19 cellular contexts compared by ENCODE assay signal in genomic region chr5:95643152-95643551, GRCh38. TPM values are rescaled to one million over a fixed set of nuclear protein-coding genes. Genes with fewer than 3 reads are reported as not detected.
DNase-seq lines count a peak whose midpoint lies in the region; ATAC-seq, FAIRE-seq and TF ChIP-seq lines count a peak whose summit lies in the region.
"Had no signal": no experiment of that assay in that cellular context is flagged by ENCODE, and none has a peak within 500 bp of the region (broad histone marks: within the 10 kb centered on the region; RNA-seq: fewer than 3 reads in every experiment).

No MANE protein-coding gene starts in this region.

- H3K9me3 Mint-ChIP-seq in T-helper 2 cell treated with Interferon-gamma antibody and Interleukin-4, amounts not matched to agents 5 μg/mL and 100 μg/mL, for 36 hours, result no peaks in the 10 kb centered on the region
- H3K9me3 Mint-ChIP-seq: CD4-positive, alpha-beta T cell; GM23338 had no signal

- no peaks in the 10 kb centered on the region for H3K9me1 ChIP-seq in IMR-90 (ENCODE audit: insufficient read depth, low read length)

- peak overlapping the region; percentile 40; the same call in 1 of the 2 replicates for H3K4ac ChIP-seq in IMR-90 (ENCODE audit: low read depth, low read length)

- BruUV-seq in IMR-90 (replicated peaks; lab: Mats Ljungman, UMichigan) (no TSS peak), HepG2 (replicated peaks; lab: Mats Ljungman, UMichigan) (no TSS peak)

- H2AFZ ChIP-seq in IMR-90 (replicated peaks; ENCODE audit: low read length, poor library complexity) (peak overlapping the region; percentile 63), HepG2 (ENCODE audit: low read length) (no peak overlapping the region)

- in situ Hi-C loops in IMR-90 (cut with MboI; ENCODE audit: low sequenced_read_pairs), result loop anchor here (25.0 kb wide), 1 partner anchor 669 kb away; no protein-coding TSS in a partner anchor
- in situ Hi-C loops in HepG2 (cut with HindIII; ENCODE audit: extremely low pct_ligation_motif_present, low pct_unique_long_range_greater_than_20kb), result loop anchor here (5.0 to 25.0 kb wide), 2 partner anchors 199 to 694 kb away; no protein-coding TSS in a partner anchor

- H3K79me2 ChIP-seq in HepG2 (ENCODE audit: insufficient read depth, low read length), result no peaks in the 10 kb centered on the region

- no peaks in the 10 kb centered on the region for H3K79me1 ChIP-seq in IMR-90 (ENCODE audit: low read depth in 1 of 2, low read length in 2 of 2)

- H3K36me3 ChIP-seq in IMR-90 (ENCODE audit: control insufficient read depth, insufficient read depth, low read length), result no peaks in the 10 kb centered on the region
- H3K36me3 ChIP-seq in HepG2 (replicated peaks in 1 of 2; ENCODE audit: control insufficient read depth in 1 of 2, insufficient read depth in 2 of 2, low read length in 2 of 2), result no peaks in the 10 kb centered on the region
- no peaks in the 10 kb centered on the region for H3K36me3 ChIP-seq in stomach
- H3K36me3 ChIP-seq: BLaER1 treated with 17β-estradiol and CSF1 and Interleukin-3, amounts not matched to agents 10 nM and 100 nM had no signal

- H3K4me2 ChIP-seq in IMR-90 (ENCODE audit: low read depth, low read length), result no peak overlapping the region
- 0 out of 2 replicates have a peak overlapping the region, but pooled peaks have one; percentile 16 for H3K4me2 ChIP-seq in HepG2 (ENCODE audit: low read depth, low read length)
- H3K4me2 ChIP-seq: GM23338 had no signal

- no peak overlapping the region for H3K56ac ChIP-seq in IMR-90 (ENCODE audit: extremely low read depth, insufficient read depth, low read length)

- no peak overlapping the region for H2BK20ac ChIP-seq in IMR-90 (ENCODE audit: low read depth, low read length)

- no peak overlapping the region for H3K18ac ChIP-seq in IMR-90 (ENCODE audit: low read depth, low read length)

- POLR2A ChIA-PET in IMR-90 (lab: Charles Lee; ENCODE audit: unreplicated experiment), result no interaction called here
- POLR2A ChIA-PET in HepG2 (lab: Yijun Ruan, JAX), result no interaction called here

- H4K20me1 ChIP-seq in IMR-90 (ENCODE audit: insufficient read depth, low read length), result no peaks in the 10 kb centered on the region
- no peaks in the 10 kb centered on the region for H4K20me1 ChIP-seq in HepG2 (ENCODE audit: insufficient read depth, low read length)
- H4K20me1 ChIP-seq: BLaER1 treated with 17β-estradiol and CSF1 and Interleukin-3, amounts not matched to agents 10 nM and 100 nM had no signal

- no peak for TF ChIP-seq RAD21 in IMR-90 (IDR thresholded peaks at IDR 0.05; ENCODE audit: low read length)
- TF ChIP-seq RAD21 in HepG2 (CRISPR knock-in tag; IDR thresholded peaks at IDR 0.05), result no peak

- H3K23ac ChIP-seq in IMR-90 (ENCODE audit: low read depth, low read length), result no peak overlapping the region

- H3K4me3 ChIP-seq in IMR-90 (ENCODE audit: insufficient read depth, low read depth, low read length) (no peak overlapping the region), HepG2 (replicated peaks in 1 of 3; ENCODE audit: insufficient read depth in 1 of 3, low read depth in 2 of 3, low read length in 3 of 3) (no peak overlapping the region), stomach (no peak overlapping the region)
- H3K4me3 ChIP-seq: BLaER1 treated with 17β-estradiol and CSF1 and Interleukin-3, amounts not matched to agents 10 nM and 100 nM; GM23338 had no signal

- TF ChIP-seq EP300 in HepG2 (IDR thresholded peaks at IDR 0.05; ENCODE audit: low read depth in 2 of 2, low read length in 2 of 2) (no peak), HepG2 (CRISPR knock-in tag; IDR thresholded peaks at IDR 0.05; ENCODE audit: borderline replicate concordance) (no peak), stomach (IDR thresholded peaks at IDR 0.05) (no peak)

- 100% methylated on average over 3 of the region's 7 CpGs; no CpG with 5 or more reads in 1 of the 2 experiments for WGBS in IMR-90 (ENCODE audit: extremely low coverage in 2 of 2, insufficient read length in 1 of 2), 2 experiments
- WGBS in HepG2 (ENCODE audit: low lambda C conversion rate), result 44% methylated on average over 7 of the region's 7 CpGs
- WGBS in stomach, 5 donors, result 63 to 80% (median 74%) methylated on average over 7 of the region's 7 CpGs

- no peak overlapping the region for H3K9ac ChIP-seq in IMR-90 (ENCODE audit: low read depth, low read length)
- no peak overlapping the region for H3K9ac ChIP-seq in HepG2 (ENCODE audit: insufficient read depth, low read depth, low read length)

- H2BK120ac ChIP-seq in IMR-90 (ENCODE audit: low read depth, low read length), result peak overlapping the region; percentile 28; the same call in 1 of the 2 replicates

- no peaks in the 10 kb centered on the region for H3K9me3 ChIP-seq in IMR-90 (ENCODE audit: control insufficient read depth, insufficient read depth, low read length)
- H3K9me3 ChIP-seq in HepG2 (ENCODE audit: low read length), result no peaks in the 10 kb centered on the region
- H3K9me3 ChIP-seq in stomach, result no peaks in the 10 kb centered on the region
- H3K9me3 ChIP-seq: BLaER1 treated with 17β-estradiol and CSF1 and Interleukin-3, amounts not matched to agents 10 nM and 100 nM had no signal

- peak overlapping the region; percentile 4 for H3K27ac Mint-ChIP-seq in T-helper 2 cell treated with Interferon-gamma antibody and Interleukin-4, amounts not matched to agents 5 μg/mL and 100 μg/mL, for 36 hours
- H3K27ac Mint-ChIP-seq: GM23338 had no signal

- no peak overlapping the region for H4K5ac ChIP-seq in IMR-90 (ENCODE audit: low read depth, low read length)

- H3K4me1 ChIP-seq in IMR-90 (ENCODE audit: control insufficient read depth, insufficient read depth, low read length) (peaks cover 4% of the 10 kb centered on the region), HepG2 (ENCODE audit: insufficient read depth, low read length) (peaks cover 66% of the 10 kb centered on the region), stomach (peaks cover 17 to 50% (median 31%) of the 10 kb centered on the region in 4 donors)

- TF ChIP-seq CTCF in IMR-90 (conservative IDR thresholded peaks at IDR 0.05; ENCODE audit: low read depth, low read length), result no peak
- TF ChIP-seq CTCF in HepG2 (CRISPR knock-in tag; IDR thresholded peaks at IDR 0.05), result no peak
- no peak for TF ChIP-seq CTCF in stomach (IDR thresholded peaks at IDR 0.05)

- DNase-seq in T-helper 2 cell treated with Interferon-gamma antibody and Interleukin-4, amounts not matched to agents 5 μg/mL and 100 μg/mL, for 36 hours (ENCODE audit: low spot score), result no peak
- no peak for DNase-seq in T-helper 2 cell
- no peak for DNase-seq in IMR-90
- DNase-seq in HepG2 (ENCODE audit: low spot score), result no peak
- DNase-seq in stomach, result no peak
- DNase-seq in head of caudate nucleus, result no peak
- DNase-seq in T-helper 9 cell, result no peak
- DNase-seq: ACHN; CD4-positive, alpha-beta T cell; DMS79 treated with DMSO at 0.1 percent for 48 hours; EL; H7 had no signal

- no peak for TF ChIP-seq POLR2A in IMR-90 (IDR thresholded peaks at IDR 0.05; ENCODE audit: low read depth, low read length)
- TF ChIP-seq POLR2A in HepG2 (IDR thresholded peaks at IDR 0.05; ENCODE audit: insufficient read depth in 1 of 2, low read depth in 2 of 2, low read length in 2 of 2), result no peak
- TF ChIP-seq POLR2A in stomach (IDR thresholded peaks at IDR 0.05), result no peak

- H3K27me3 ChIP-seq in IMR-90 (ENCODE audit: control insufficient read depth, insufficient read depth, low read length) (no peaks in the 10 kb centered on the region; the same call in 1 of the 2 replicates), HepG2 (ENCODE audit: control insufficient read depth in 1 of 2, insufficient read depth in 2 of 2, low read length in 2 of 2) (no peaks in the 10 kb centered on the region; a peak in 1 of 5 replicates), stomach (no peaks in the 10 kb centered on the region)
- H3K27me3 ChIP-seq: BLaER1 treated with 17β-estradiol and CSF1 and Interleukin-3, amounts not matched to agents 10 nM and 100 nM had no signal

- no peak overlapping the region for H3K14ac ChIP-seq in IMR-90 (replicated peaks; ENCODE audit: low read depth, low read length)

- H3K27ac ChIP-seq in IMR-90 (ENCODE audit: insufficient read depth, low read length) (no peak overlapping the region), HepG2 (ENCODE audit: extremely low read length, insufficient read depth, low read length) (no peak overlapping the region), stomach (peak overlapping the region; percentile 16 to 99 (median 96))

- H2AK5ac ChIP-seq in IMR-90 (ENCODE audit: low read depth, low read length), result no peak overlapping the region

- H3K36me3 Mint-ChIP-seq in T-helper 2 cell treated with Interferon-gamma antibody and Interleukin-4, amounts not matched to agents 5 μg/mL and 100 μg/mL, for 36 hours (ENCODE audit: low read depth), result no peaks in the 10 kb centered on the region

- FAIRE-seq in HepG2 (lab: Jason Lieb, UNC), result no peak
- FAIRE-seq: G401.6, GM12891 had no signal

- no peak overlapping the region for H2BK5ac ChIP-seq in IMR-90 (ENCODE audit: low read depth, low read length, poor library complexity, severe bottlenecking)

- H3K4me3 Mint-ChIP-seq in T-helper 2 cell treated with Interferon-gamma antibody and Interleukin-4, amounts not matched to agents 5 μg/mL and 100 μg/mL, for 36 hours, result no peak overlapping the region
- H3K4me3 Mint-ChIP-seq: CD4-positive, alpha-beta T cell; GM23338 had no signal

- H3K27me3 Mint-ChIP-seq in T-helper 2 cell treated with Interferon-gamma antibody and Interleukin-4, amounts not matched to agents 5 μg/mL and 100 μg/mL, for 36 hours (ENCODE audit: low read depth), result peaks cover 14% of the 10 kb centered on the region
- H3K27me3 Mint-ChIP-seq: CD4-positive, alpha-beta T cell had no signal

- intact Hi-C loops in IMR-90 (cut with micrococcal nuclease), result loop anchor here (10.0 kb wide), 1 partner anchor 962 kb away; no protein-coding TSS in a partner anchor
- intact Hi-C loops in HepG2 (cut with micrococcal nuclease; ENCODE audit: unreplicated experiment), result loop anchor here (10.0 kb wide), 3 partner anchors 88 to 952 kb away; partner anchors contain the start of genes ARSK and SKIC3
- intact Hi-C loops in stomach (cut with DNase I; ENCODE audit: low total_unique reads), result loop anchor here (10.0 kb wide), 2 partner anchors 142 to 202 kb away; no protein-coding TSS in a partner anchor
- intact Hi-C loops in head of caudate nucleus (cut with DNase I), result loop anchor here (10.0 kb wide), 1 partner anchor 88 kb away; the partner anchor contains the start of genes ARSK and SKIC3

- dilution Hi-C loops in IMR-90 (cut with HindIII; ENCODE audit: low sequenced_read_pairs, unreplicated experiment), result no loop called here

- CTCF ChIA-PET in IMR-90 (lab: Yijun Ruan, JAX), result interaction anchor here (1.0 to 1.2 kb wide), 3 partner anchors 12 to 205 kb away, joined by 3 read pairs; no protein-coding TSS in a partner anchor
- CTCF ChIA-PET in HepG2 (lab: Yijun Ruan, JAX; ENCODE audit: low intra/inter-chr PET ratio, low total read pairs), result no interaction called here

- peak overlapping the region; percentile 8 for H2AK9ac ChIP-seq in IMR-90 (replicated peaks; ENCODE audit: low read depth, low read length, poor library complexity)

- H2BK15ac ChIP-seq in IMR-90 (ENCODE audit: low read depth, low read length), result peak overlapping the region; percentile 38; the same call in 1 of the 3 replicates

- ATAC-seq in IMR-90 (ENCODE audit: low read depth), result no peak
- ATAC-seq in HepG2, result no peak
- no peak for ATAC-seq in HG03039 (IDR thresholded peaks at IDR 0.05; ENCODE audit: unreplicated experiment)
- ATAC-seq: GM23338 had no signal

- H4K91ac ChIP-seq in IMR-90 (ENCODE audit: insufficient read depth, low read depth, low read length), result 0 out of 2 replicates have a peak overlapping the region, but pooled peaks have one; percentile 2

- no peak overlapping the region for H4K8ac ChIP-seq in IMR-90 (ENCODE audit: low read depth in 2 of 2, low read length in 2 of 2)

- H3K4me1 Mint-ChIP-seq in T-helper 2 cell treated with Interferon-gamma antibody and Interleukin-4, amounts not matched to agents 5 μg/mL and 100 μg/mL, for 36 hours (ENCODE audit: low read depth), result peaks cover 31% of the 10 kb centered on the region
- H3K4me1 Mint-ChIP-seq: GM23338 had no signal

RNA-seq across cellular contexts. Expression of gene RFESD, which starts 3.4 kb away (rescaled TPM):
- 2.7 and 3.6 TPM in 2 replicates for total RNA-seq in IMR-90 (2012; rRNA removed)
- 1.0 and 1.5 TPM in 2 replicates for polyA plus RNA-seq in IMR-90 (2012; rRNA removed)
- polyA plus RNA-seq in IMR-90 (2012; cell fraction: cytosol; rRNA removed), result 0.12 and 0.47 TPM in 2 replicates
- 0.11 and 0.84 TPM in 2 replicates for polyA plus RNA-seq in IMR-90 (2012; cell fraction: nucleus; rRNA removed; ENCODE audit: low replicate concordance)
- total RNA-seq in HepG2 (2016; rRNA removed; fragmentation: Illumina TruSeq; extraction: Trizol), result 1.2 and 2.2 TPM in 2 replicates
- 1.3 and 1.6 TPM in 2 replicates for total RNA-seq in HepG2 (2016; cell fraction: cytosol; rRNA removed; fragmentation: Illumina TruSeq; extraction: Trizol; ENCODE audit: low read depth)
- total RNA-seq in HepG2 (2016; cell fraction: insoluble cytoplasmic fraction; rRNA removed; fragmentation: Illumina TruSeq; extraction: Trizol), result 1.1 and 1.9 TPM in 2 replicates
- total RNA-seq in HepG2 (2016; cell fraction: membrane; rRNA removed; fragmentation: Illumina TruSeq; extraction: Trizol), result 0.65 and 1.2 TPM in 2 replicates
- total RNA-seq in HepG2 (2016; cell fraction: nucleus; rRNA removed; fragmentation: Illumina TruSeq; extraction: Trizol), result 1.8 and 2.5 TPM in 2 replicates
- polyA plus RNA-seq in HepG2 (2011; rRNA removed), result 1.1 TPM in 2 replicates
- polyA plus RNA-seq in HepG2 (2011; cell fraction: cytosol; rRNA removed), result 0.32 and 0.51 TPM in 2 replicates
- polyA plus RNA-seq in HepG2 (2011; cell fraction: nucleus; rRNA removed), result 0.24 and 0.50 TPM in 2 replicates
- 1.1 and 1.6 TPM in 2 replicates for polyA plus RNA-seq in HepG2 (2012)
- polyA plus RNA-seq in HepG2 (2016; cell fraction: cytosol; fragmentation: Illumina TruSeq; extraction: Trizol; ENCODE audit: low read depth), result 0.32 and 0.85 TPM in 2 replicates
- polyA plus RNA-seq in HepG2 (2016; cell fraction: insoluble cytoplasmic fraction; fragmentation: Illumina TruSeq; extraction: Trizol; ENCODE audit: low read depth), result 1.5 and 2.0 TPM in 2 replicates
- 0.31 and 0.51 TPM in 2 replicates for polyA plus RNA-seq in HepG2 (2016; cell fraction: membrane; fragmentation: Illumina TruSeq; extraction: Trizol; ENCODE audit: low read depth)
- 1.8 and 2.3 TPM in 2 replicates for polyA plus RNA-seq in HepG2 (2016; cell fraction: nucleus; fragmentation: Illumina TruSeq; extraction: Trizol; ENCODE audit: insufficient read depth, low read depth)
- polyA minus RNA-seq in HepG2 (2011; rRNA and poly(A)+ RNA removed; ENCODE audit: low replicate concordance), result 0.10 and 0.96 TPM in 2 replicates
- polyA minus RNA-seq in HepG2 (2011; cell fraction: cytosol; rRNA and poly(A)+ RNA removed), result 0.79 TPM in 1 of 2 replicates, not detected in the other
- 1.1 and 1.8 TPM in 2 replicates for polyA minus RNA-seq in HepG2 (2011; cell fraction: nucleus; rRNA and poly(A)+ RNA removed)
- total RNA-seq in stomach, result 1 to 10 TPM in 1 of 5 donors, not detected in 4; 2.0 TPM
- polyA plus RNA-seq in stomach, result 1 to 10 TPM; 1.7 to 3.2 (median 2.0) TPM

RNA-seq across cellular contexts. Expression of gene GPR150, which starts 23.3 kb away (rescaled TPM):
- total RNA-seq in IMR-90 (2012; rRNA removed), result under 0.01 TPM in 2 replicates
- polyA plus RNA-seq in IMR-90 (2012; rRNA removed), result 0.10 and 0.11 TPM in 2 replicates
- polyA plus RNA-seq in IMR-90 (2012; cell fraction: cytosol; rRNA removed), result 0.17 and 0.22 TPM in 2 replicates
- polyA plus RNA-seq in IMR-90 (2012; cell fraction: nucleus; rRNA removed; ENCODE audit: low replicate concordance), result 0.16 and 0.32 TPM in 2 replicates
- total RNA-seq in HepG2 (2016; rRNA removed; fragmentation: Illumina TruSeq; extraction: Trizol), result not detected in 2 replicates
- total RNA-seq in HepG2 (2016; cell fraction: cytosol; rRNA removed; fragmentation: Illumina TruSeq; extraction: Trizol; ENCODE audit: low read depth), result not detected in 2 replicates
- total RNA-seq in HepG2 (2016; cell fraction: insoluble cytoplasmic fraction; rRNA removed; fragmentation: Illumina TruSeq; extraction: Trizol), result not detected in 2 replicates
- total RNA-seq in HepG2 (2016; cell fraction: membrane; rRNA removed; fragmentation: Illumina TruSeq; extraction: Trizol), result not detected in 2 replicates
- not detected in 2 replicates for total RNA-seq in HepG2 (2016; cell fraction: nucleus; rRNA removed; fragmentation: Illumina TruSeq; extraction: Trizol)
- polyA plus RNA-seq in HepG2 (2011; rRNA removed), result 0.03 TPM in 1 of 2 replicates, not detected in the other
- not detected in 2 replicates for polyA plus RNA-seq in HepG2 (2011; cell fraction: cytosol; rRNA removed)
- polyA plus RNA-seq in HepG2 (2011; cell fraction: nucleus; rRNA removed), result 0.06 TPM in 1 of 2 replicates, not detected in the other
- polyA plus RNA-seq in HepG2 (2012), result not detected in 2 replicates
- not detected in 2 replicates for polyA plus RNA-seq in HepG2 (2016; cell fraction: cytosol; fragmentation: Illumina TruSeq; extraction: Trizol; ENCODE audit: low read depth)
- polyA plus RNA-seq in HepG2 (2016; cell fraction: insoluble cytoplasmic fraction; fragmentation: Illumina TruSeq; extraction: Trizol; ENCODE audit: low read depth), result not detected in 2 replicates
- not detected in 2 replicates for polyA plus RNA-seq in HepG2 (2016; cell fraction: membrane; fragmentation: Illumina TruSeq; extraction: Trizol; ENCODE audit: low read depth)
- not detected in 2 replicates for polyA plus RNA-seq in HepG2 (2016; cell fraction: nucleus; fragmentation: Illumina TruSeq; extraction: Trizol; ENCODE audit: insufficient read depth, low read depth)
- polyA minus RNA-seq in HepG2 (2011; rRNA and poly(A)+ RNA removed; ENCODE audit: low replicate concordance), result not detected in 2 replicates
- not detected in 2 replicates for polyA minus RNA-seq in HepG2 (2011; cell fraction: cytosol; rRNA and poly(A)+ RNA removed)
- polyA minus RNA-seq in HepG2 (2011; cell fraction: nucleus; rRNA and poly(A)+ RNA removed), result not detected in 2 replicates
- under 1 TPM in 2 of 5 donors, not detected in 3; 0.18 to 0.89 TPM for total RNA-seq in stomach
- polyA plus RNA-seq in stomach, result 1 to 10 TPM in 1 of 3 donors, under 1 TPM in 2; 0.44 to 1.0 (median 0.76) TPM
- total RNA-seq: A172, H7, HT-29 had no signal

RNA-seq across cellular contexts. Expression of gene SPATA9, which starts 39.6 kb away (rescaled TPM):
- 0.72 and 0.83 TPM in 2 replicates for total RNA-seq in IMR-90 (2012; rRNA removed)
- 0.66 and 0.86 TPM in 2 replicates for polyA plus RNA-seq in IMR-90 (2012; rRNA removed)
- 0.16 and 0.25 TPM in 2 replicates for polyA plus RNA-seq in IMR-90 (2012; cell fraction: cytosol; rRNA removed)
- polyA plus RNA-seq in IMR-90 (2012; cell fraction: nucleus; rRNA removed; ENCODE audit: low replicate concordance), result 0.21 and 2.0 TPM in 2 replicates
- not detected in 2 replicates for total RNA-seq in HepG2 (2016; rRNA removed; fragmentation: Illumina TruSeq; extraction: Trizol)
- not detected in 2 replicates for total RNA-seq in HepG2 (2016; cell fraction: cytosol; rRNA removed; fragmentation: Illumina TruSeq; extraction: Trizol; ENCODE audit: low read depth)
- total RNA-seq in HepG2 (2016; cell fraction: insoluble cytoplasmic fraction; rRNA removed; fragmentation: Illumina TruSeq; extraction: Trizol), result not detected in 2 replicates
- total RNA-seq in HepG2 (2016; cell fraction: membrane; rRNA removed; fragmentation: Illumina TruSeq; extraction: Trizol), result not detected in 2 replicates
- total RNA-seq in HepG2 (2016; cell fraction: nucleus; rRNA removed; fragmentation: Illumina TruSeq; extraction: Trizol), result not detected in 2 replicates
- polyA plus RNA-seq in HepG2 (2011; rRNA removed), result not detected in 2 replicates
- not detected in 2 replicates for polyA plus RNA-seq in HepG2 (2011; cell fraction: cytosol; rRNA removed)
- not detected in 2 replicates for polyA plus RNA-seq in HepG2 (2011; cell fraction: nucleus; rRNA removed)
- polyA plus RNA-seq in HepG2 (2012), result 0.19 TPM in 1 of 2 replicates, not detected in the other
- not detected in 2 replicates for polyA plus RNA-seq in HepG2 (2016; cell fraction: cytosol; fragmentation: Illumina TruSeq; extraction: Trizol; ENCODE audit: low read depth)
- polyA plus RNA-seq in HepG2 (2016; cell fraction: insoluble cytoplasmic fraction; fragmentation: Illumina TruSeq; extraction: Trizol; ENCODE audit: low read depth), result not detected in 2 replicates
- not detected in 2 replicates for polyA plus RNA-seq in HepG2 (2016; cell fraction: membrane; fragmentation: Illumina TruSeq; extraction: Trizol; ENCODE audit: low read depth)
- polyA plus RNA-seq in HepG2 (2016; cell fraction: nucleus; fragmentation: Illumina TruSeq; extraction: Trizol; ENCODE audit: insufficient read depth, low read depth), result not detected in 2 replicates
- polyA minus RNA-seq in HepG2 (2011; rRNA and poly(A)+ RNA removed; ENCODE audit: low replicate concordance), result not detected in 2 replicates
- polyA minus RNA-seq in HepG2 (2011; cell fraction: cytosol; rRNA and poly(A)+ RNA removed), result not detected in 2 replicates
- polyA minus RNA-seq in HepG2 (2011; cell fraction: nucleus; rRNA and poly(A)+ RNA removed), result not detected in 2 replicates
- under 1 TPM in 1 of 5 donors, not detected in 4; 0.55 TPM for total RNA-seq in stomach
- polyA plus RNA-seq in stomach, result under 1 TPM in 1 of 3 donors, not detected in 2; 0.35 TPM
- total RNA-seq: A172; CD4-positive, alpha-beta T cell; GM23338; H7; HT-29 had no signal
- polyA plus RNA-seq: GM23338 had no signal

Comparison
In these comparisons a context has a peak if more than half of its experiments do, and no peak if none do; other contexts are left out.
1. H3K27ac ChIP-seq: peak in stomach (5 of 5); none in IMR-90 (single experiment) and HepG2 (single experiment).